In genomic region chr19:32971715-32972540, GRCh38 we compare ENCODE assay signal across 1 cellular context.
TF ChIP-seq lines count a peak whose summit lies in the region.

Gene CEP89, minus strand, starts transcription at chr19:32971958. Its CDS starts 84 bp downstream, at chr19:32971874.
Gene FAAP24, plus strand, starts transcription at chr19:32972242. Its CDS starts 955 bp downstream, at chr19:32973197.

TF ChIP-seq in SK-N-SH, 30 proteins besides CTCF, POLR2A, EP300 and RAD21 (continued from another document):
- TF ChIP-seq PBX3 (IDR thresholded peaks at IDR 0.05) (peak; percentile 99), CHD2 (IDR thresholded peaks at IDR 0.05; ENCODE audit: low read length, partially characterized antibody) (peak; percentile 94), YY1 (IDR thresholded peaks at IDR 0.05; ENCODE audit: low read depth) (peak; percentile 47; the same call in 1 of the 2 replicates), USF1 (IDR thresholded peaks at IDR 0.05; ENCODE audit: borderline replicate concordance, low read depth) (no peak; the same call in 1 of the 2 replicates), IRF3 (IDR thresholded peaks at IDR 0.05; ENCODE audit: low read depth, low read length) (peak; percentile 98), TAF1 (IDR thresholded peaks at IDR 0.05; ENCODE audit: borderline replicate concordance, low read depth, low read length) (peak; percentile 59; the same call in 1 of the 2 replicates)
